34 cellular contexts compared by ENCODE assay signal in genomic region chr5:63250939-63251338, GRCh38.
DNase-seq lines count a peak whose midpoint lies in the region; ATAC-seq, FAIRE-seq and TF ChIP-seq lines count a peak whose summit lies in the region.
"Had no signal": no experiment of that assay in that cellular context is flagged by ENCODE, and none has a peak within 500 bp of the region (broad histone marks: within the 10 kb centered on the region; RNA-seq: fewer than 3 reads in every experiment).

No MANE protein-coding gene starts in this region.

- WGBS in liver: 24% methylated on average over 1 of the region's 1 CpG
- WGBS in HepG2 (ENCODE audit: low lambda C conversion rate): 0% methylated on average over 1 of the region's 1 CpG
- WGBS in hepatocyte (ENCODE audit: low lambda C conversion rate, missing lambda C conversion rate): 57% methylated on average over 1 of the region's 1 CpG

- no peak overlapping the region for H2AFZ ChIP-seq in HepG2 (ENCODE audit: low read length)
- H2AFZ ChIP-seq in hepatocyte: no peak overlapping the region

- peak overlapping the region; percentile 94 for H3K27ac Mint-ChIP-seq in glutamatergic neuron (ENCODE audit: unreplicated experiment)
- H3K27ac Mint-ChIP-seq: B cell; CD14-positive monocyte; CD4-positive, alpha-beta memory T cell; CD4-positive, alpha-beta T cell; CD4-positive, CD25-positive, alpha-beta regulatory T cell; CD8-positive, alpha-beta memory T cell; CD8-positive, alpha-beta T cell had no signal

- peaks cover 9% of the 10 kb centered on the region for H3K9me3 Mint-ChIP-seq in glutamatergic neuron (ENCODE audit: unreplicated experiment)

- H3K9me2 ChIP-seq in hepatocyte (replicated peaks; ENCODE audit: insufficient read depth): no peaks in the 10 kb centered on the region

- DNase-seq in HepG2 (ENCODE audit: low spot score): no peak
- no peak for DNase-seq in glutamatergic neuron
- no peak for DNase-seq in hepatocyte (ENCODE audit: low spot score)
- no peak for DNase-seq in EL
- DNase-seq: 8988T; ACHN; AML-193; BE2C; C1 segment of cervical spinal cord; Caco-2; Calu3; CD4-positive, alpha-beta memory T cell; CD4-positive, alpha-beta T cell; CD4-positive, CD25-positive, alpha-beta regulatory T cell; CD8-positive, alpha-beta memory T cell; CD8-positive, alpha-beta T cell; COR-L47; DMS 273 treated with DMSO at 0.1 percent for 48 hours; DMS153; DMS53; DMS79; DMS79 treated with DMSO at 0.1 percent for 48 hours; DND-41 had no signal

- TF ChIP-seq EP300 in HepG2 (IDR thresholded peaks at IDR 0.05; ENCODE audit: low read depth in 2 of 2, low read length in 2 of 2) (no peak), HepG2 (CRISPR knock-in tag; IDR thresholded peaks at IDR 0.05; ENCODE audit: borderline replicate concordance) (no peak)

- H3K4me2 ChIP-seq in HepG2 (ENCODE audit: low read depth, low read length) (no peak overlapping the region), hepatocyte (peak overlapping the region; percentile 37)
- H3K4me2 ChIP-seq: A549; BLaER1; BLaER1 treated with 17β-estradiol and CSF1 and Interleukin-3, amounts not matched to agents 10 nM and 100 nM had no signal

- H3K4me3 Mint-ChIP-seq in glutamatergic neuron (ENCODE audit: unreplicated experiment): no peak overlapping the region
- H3K4me3 Mint-ChIP-seq: B cell; CD14-positive monocyte; CD4-positive, alpha-beta memory T cell; CD4-positive, alpha-beta T cell; CD4-positive, CD25-positive, alpha-beta regulatory T cell; CD8-positive, alpha-beta memory T cell; CD8-positive, alpha-beta T cell had no signal

- no peaks in the 10 kb centered on the region for H3K36me3 ChIP-seq in liver (ENCODE audit: control insufficient read depth in 4 of 4, insufficient read depth in 3 of 4, low read depth in 1 of 4, low read length in 3 of 4)
- no peaks in the 10 kb centered on the region for H3K36me3 ChIP-seq in HepG2 (replicated peaks in 1 of 2; ENCODE audit: control insufficient read depth in 1 of 2, insufficient read depth in 2 of 2, low read length in 2 of 2)
- no peaks in the 10 kb centered on the region for H3K36me3 ChIP-seq in hepatocyte (replicated peaks; ENCODE audit: insufficient read depth, low read depth)
- H3K36me3 ChIP-seq: BE2C; BLaER1; BLaER1 treated with 17β-estradiol and CSF1 and Interleukin-3, amounts not matched to agents 10 nM and 100 nM had no signal

- BruUV-seq in HepG2 (replicated peaks; lab: Mats Ljungman, UMichigan): no TSS peak

- H3K9me3 ChIP-seq in liver (ENCODE audit: control insufficient read depth in 4 of 4, low read length in 3 of 4): no peaks in the 10 kb centered on the region
- no peaks in the 10 kb centered on the region for H3K9me3 ChIP-seq in HepG2 (ENCODE audit: low read length)
- no peaks in the 10 kb centered on the region for H3K9me3 ChIP-seq in hepatocyte (ENCODE audit: low read depth)
- H3K9me3 ChIP-seq: A549; BE2C; BLaER1; BLaER1 treated with 17β-estradiol and CSF1 and Interleukin-3, amounts not matched to agents 10 nM and 100 nM; Caco-2 had no signal

- H3K4me1 Mint-ChIP-seq in glutamatergic neuron (ENCODE audit: low read depth, unreplicated experiment): peaks cover 27% of the 10 kb centered on the region
- H3K4me1 Mint-ChIP-seq: B cell; CD14-positive monocyte; CD4-positive, alpha-beta memory T cell; CD4-positive, CD25-positive, alpha-beta regulatory T cell; CD8-positive, alpha-beta memory T cell had no signal

- no peak for ATAC-seq in HepG2
- ATAC-seq in GM21619 (IDR thresholded peaks at IDR 0.05; ENCODE audit: unreplicated experiment): no peak
- ATAC-seq: A549; CD8-positive, alpha-beta T cell had no signal

- intact Hi-C loops in HepG2 (cut with micrococcal nuclease; ENCODE audit: unreplicated experiment): no loop called here

- no peak overlapping the region for H3K27ac ChIP-seq in liver (ENCODE audit: low read depth in 1 of 2, low read length in 2 of 2)
- no peak overlapping the region for H3K27ac ChIP-seq in HepG2 (ENCODE audit: extremely low read length, insufficient read depth, low read length)
- no peak overlapping the region for H3K27ac ChIP-seq in hepatocyte
- H3K27ac ChIP-seq: 22Rv1; A549; BLaER1; BLaER1 treated with 17β-estradiol and CSF1 and Interleukin-3, amounts not matched to agents 10 nM and 100 nM; C4-2B had no signal

- H3K27me3 Mint-ChIP-seq in glutamatergic neuron (ENCODE audit: unreplicated experiment): peaks cover 5% of the 10 kb centered on the region
- H3K27me3 Mint-ChIP-seq: B cell; CD4-positive, alpha-beta memory T cell; CD4-positive, alpha-beta T cell; CD4-positive, CD25-positive, alpha-beta regulatory T cell; CD8-positive, alpha-beta memory T cell had no signal

- POLR2A ChIA-PET in HepG2 (lab: Yijun Ruan, JAX): no interaction called here

- H3K79me2 ChIP-seq in HepG2 (ENCODE audit: insufficient read depth, low read length): no peaks in the 10 kb centered on the region
- no peaks in the 10 kb centered on the region for H3K79me2 ChIP-seq in hepatocyte

- in situ Hi-C loops in HepG2 (cut with HindIII; ENCODE audit: extremely low pct_ligation_motif_present, low pct_unique_long_range_greater_than_20kb): no loop called here

- H3K4me1 ChIP-seq in liver (ENCODE audit: control insufficient read depth in 4 of 4, insufficient read depth in 4 of 4, low read length in 3 of 4) (peaks cover 0 to 4% (median 3%) of the 10 kb centered on the region in 4 donors), HepG2 (ENCODE audit: insufficient read depth, low read length) (peaks cover 6% of the 10 kb centered on the region; the same call in 1 of the 2 replicates), hepatocyte (ENCODE audit: insufficient read depth) (peaks cover 4% of the 10 kb centered on the region)
- H3K4me1 ChIP-seq: A549; BE2C; BLaER1; BLaER1 treated with 17β-estradiol and CSF1 and Interleukin-3, amounts not matched to agents 10 nM and 100 nM; Caco-2 had no signal

- no peaks in the 10 kb centered on the region for H3K36me3 Mint-ChIP-seq in glutamatergic neuron (ENCODE audit: unreplicated experiment)
- H3K36me3 Mint-ChIP-seq: CD14-positive monocyte; CD4-positive, alpha-beta memory T cell; CD4-positive, CD25-positive, alpha-beta regulatory T cell; CD8-positive, alpha-beta memory T cell; CD8-positive, alpha-beta T cell had no signal

- TF ChIP-seq RAD21 in liver (IDR thresholded peaks at IDR 0.05) (no peak), HepG2 (CRISPR knock-in tag; IDR thresholded peaks at IDR 0.05) (no peak)

- H4K20me1 ChIP-seq in HepG2 (ENCODE audit: insufficient read depth, low read length) (no peaks in the 10 kb centered on the region), hepatocyte (ENCODE audit: insufficient read depth, poor library complexity, severe bottlenecking) (no peaks in the 10 kb centered on the region)
- H4K20me1 ChIP-seq: BLaER1; BLaER1 treated with 17β-estradiol and CSF1 and Interleukin-3, amounts not matched to agents 10 nM and 100 nM had no signal

- TF ChIP-seq POLR2A in HepG2 (IDR thresholded peaks at IDR 0.05; ENCODE audit: insufficient read depth in 1 of 2, low read depth in 2 of 2, low read length in 2 of 2): no peak

- H3K9ac ChIP-seq in liver (ENCODE audit: low read depth in 1 of 2, low read length in 2 of 2) (no peak overlapping the region), HepG2 (ENCODE audit: insufficient read depth, low read depth, low read length) (no peak overlapping the region)
- H3K9ac ChIP-seq: BLaER1; BLaER1 treated with 17β-estradiol and CSF1 and Interleukin-3, amounts not matched to agents 10 nM and 100 nM had no signal

- CTCF ChIA-PET in HepG2 (lab: Yijun Ruan, JAX; ENCODE audit: low intra/inter-chr PET ratio, low total read pairs): no interaction called here

- no peak for FAIRE-seq in HepG2 (lab: Jason Lieb, UNC)
- FAIRE-seq: A204.1, A549, D721Med had no signal

- no peaks in the 10 kb centered on the region for H3K27me3 ChIP-seq in liver (ENCODE audit: control insufficient read depth in 4 of 4, insufficient read depth in 4 of 4, low read length in 3 of 4)
- no peaks in the 10 kb centered on the region for H3K27me3 ChIP-seq in HepG2 (ENCODE audit: control insufficient read depth in 1 of 2, insufficient read depth in 2 of 2, low read length in 2 of 2)
- no peaks in the 10 kb centered on the region for H3K27me3 ChIP-seq in hepatocyte
- H3K27me3 ChIP-seq: BE2C; BLaER1; BLaER1 treated with 17β-estradiol and CSF1 and Interleukin-3, amounts not matched to agents 10 nM and 100 nM had no signal

- H3K4me3 ChIP-seq in liver (ENCODE audit: low read depth in 1 of 3, low read length in 3 of 3) (no peak overlapping the region), HepG2 (replicated peaks in 1 of 3; ENCODE audit: insufficient read depth in 1 of 3, low read depth in 2 of 3, low read length in 3 of 3) (no peak overlapping the region), hepatocyte (no peak overlapping the region)
- H3K4me3 ChIP-seq: A549; BLaER1; BLaER1 treated with 17β-estradiol and CSF1 and Interleukin-3, amounts not matched to agents 10 nM and 100 nM had no signal

- no peak for TF ChIP-seq CTCF in liver (IDR thresholded peaks at IDR 0.05; ENCODE audit: low read depth, low read length, missing input control)
- TF ChIP-seq CTCF in HepG2 (CRISPR knock-in tag; IDR thresholded peaks at IDR 0.05): no peak
- TF ChIP-seq CTCF in glutamatergic neuron (IDR thresholded peaks at IDR 0.05; ENCODE audit: partially characterized antibody, unreplicated experiment): no peak
- TF ChIP-seq CTCF in hepatocyte (IDR thresholded peaks at IDR 0.05; ENCODE audit: poor library complexity): no peak

TF ChIP-seq in liver, 16 proteins besides CTCF, POLR2A, EP300 and RAD21:
- TF ChIP-seq RXRA (IDR thresholded peaks at IDR 0.05) (no peak), HNF4A (conservative IDR thresholded peaks at IDR 0.05) (peak; percentile 52 to 67)

TF ChIP-seq in HepG2, 621 proteins besides CTCF, POLR2A, EP300 and RAD21 (continues in another document):
- no peak for TF ChIP-seq IKZF1 (IDR thresholded peaks at IDR 0.05)
- TF ChIP-seq PREB (CRISPR knock-in tag; IDR thresholded peaks at IDR 0.05): no peak
- no peak for TF ChIP-seq ZNF235 (CRISPR knock-in tag; IDR thresholded peaks at IDR 0.05; ENCODE audit: borderline replicate concordance)
- TF ChIP-seq MTF2 (CRISPR knock-in tag; IDR thresholded peaks at IDR 0.05; ENCODE audit: borderline replicate concordance): no peak
- TF ChIP-seq IKZF4 (CRISPR knock-in tag; IDR thresholded peaks at IDR 0.05; ENCODE audit: borderline replicate concordance, low read depth, not compliant biosample characterization): no peak
